8 cellular contexts compared by ENCODE assay signal in genomic region chr12:107685360-107686248, GRCh38. TPM values are rescaled to one million over a fixed set of nuclear protein-coding genes. Genes with fewer than 3 reads are reported as not detected.
DNase-seq lines count a peak whose midpoint lies in the region; ATAC-seq, FAIRE-seq and TF ChIP-seq lines count a peak whose summit lies in the region.

Gene PWP1 (plus strand): TSS chr12:107685799. CDS start chr12:107685900, 101 bp downstream.

- H2BK12ac ChIP-seq in trophoblast cell (ENCODE audit: low read length), result no peak within 1 kb of the TSS

- H2BK120ac ChIP-seq in trophoblast cell (ENCODE audit: insufficient read depth, low read length, poor library complexity), result peak within 1 kb of the TSS; percentile 74

- H2AFZ ChIP-seq in trophoblast cell (ENCODE audit: insufficient read depth, low read length, poor library complexity), result peak within 1 kb of the TSS; percentile 98

- no peak within 1 kb of the TSS for H3K23ac ChIP-seq in trophoblast cell (ENCODE audit: low read length)

- WGBS in trophoblast cell (ENCODE audit: extremely low coverage, insufficient coverage, insufficient read length), result no CpG with 5 or more reads among the region's 51 CpGs
- WGBS in tibial nerve, 2 donors, result 0 to 1% methylated on average over 32 to 51 of the region's 51 CpGs

- peak; percentile 85 to 97 for TF ChIP-seq EP300 in tibial nerve (IDR thresholded peaks at IDR 0.05)

- H3K4me1 ChIP-seq in adipocyte (ENCODE audit: control insufficient read depth, insufficient read depth, low read length), result peaks cover 16% of the 10 kb centered on the region
- H3K4me1 ChIP-seq in trophoblast cell (ENCODE audit: control insufficient read depth in 1 of 2, insufficient read depth in 2 of 2, low read length in 2 of 2), result peaks cover 3 to 5% of the 10 kb centered on the region in 2 experiments
- peaks cover 0 to 25% (median 11%) of the 10 kb centered on the region in 4 donors for H3K4me1 ChIP-seq in tibial nerve

- peak; percentile 91 for DNase-seq in GM12892 (ENCODE audit: insufficient read length)
- DNase-seq in NCI-H1436 treated with DMSO at 0.1 percent for 48 hours (lab: John Stamatoyannopoulos, UW), result peak; percentile 67
- peak; percentile 92 for DNase-seq in T follicular helper cell (ENCODE audit: low read depth)
- peak; percentile 99 for DNase-seq in adipocyte (ENCODE audit: low read depth)
- DNase-seq in cardiac septum (ENCODE audit: low spot score), result peak; percentile 97
- peak; percentile 99 to 100 for DNase-seq in trophoblast cell
- peak; percentile 89 to 95 for DNase-seq in tibial nerve (ENCODE audit: low spot score in 2 of 2)

- H4K91ac ChIP-seq in trophoblast cell (ENCODE audit: low read depth, low read length), result peak within 1 kb of the TSS; percentile 82

- peak within 1 kb of the TSS; percentile 89 for H4K12ac ChIP-seq in trophoblast cell (ENCODE audit: low read depth, low read length)

- peak in 1 of 5 experiments; percentile 52 for TF ChIP-seq CTCF in tibial nerve (IDR thresholded peaks at IDR 0.05)

- intact Hi-C loops in cardiac septum (cut with DNase I), result loop anchor here (5.0 to 10.0 kb wide), 2 partner anchors 77 to 829 kb away; partner anchors contain the start of genes FICD and PRDM4

- H3K36me3 ChIP-seq in adipocyte (ENCODE audit: control insufficient read depth, insufficient read depth, low read length, severe bottlenecking) (peaks cover 24% of the 10 kb centered on the region), trophoblast cell (ENCODE audit: control insufficient read depth in 1 of 2, insufficient read depth in 2 of 2, low read length in 2 of 2) (peaks cover 10 to 12% of the 10 kb centered on the region in 2 experiments), tibial nerve (peaks cover 2 to 25% (median 14%) of the 10 kb centered on the region in 3 donors)

- peak within 1 kb of the TSS; percentile 96 for H3K14ac ChIP-seq in trophoblast cell (ENCODE audit: low read length)

- peak within 1 kb of the TSS; percentile 95 for H3K4me3 ChIP-seq in adipocyte (ENCODE audit: low read length)
- peak within 1 kb of the TSS; percentile 96 for H3K4me3 ChIP-seq in trophoblast cell (ENCODE audit: low read depth, low read length)
- H3K4me3 ChIP-seq in tibial nerve, result peak within 1 kb of the TSS; percentile 52 to 97 (median 92)

- H3K79me2 ChIP-seq in trophoblast cell (ENCODE audit: control insufficient read depth, insufficient read depth, low read length, poor library complexity), result peaks cover 7% of the 10 kb centered on the region

- peak within 1 kb of the TSS; percentile 61 for H2AK5ac ChIP-seq in trophoblast cell (ENCODE audit: low read length)

- ATAC-seq in HG02840 (IDR thresholded peaks at IDR 0.05; ENCODE audit: low FRiP score, unreplicated experiment), result peak; percentile 89

- peak within 1 kb of the TSS; percentile 68 for H3K4me2 ChIP-seq in trophoblast cell (ENCODE audit: low read length)

- H3K18ac ChIP-seq in trophoblast cell (ENCODE audit: low read length), result peak within 1 kb of the TSS; percentile 95

- H3K27me3 ChIP-seq in adipocyte (replicated peaks; ENCODE audit: control insufficient read depth, insufficient read depth, low read length) (no peaks in the 10 kb centered on the region), trophoblast cell (ENCODE audit: insufficient read depth, low read length) (no peaks in the 10 kb centered on the region), tibial nerve (no peaks in the 10 kb centered on the region)

- H3K9me3 ChIP-seq in adipocyte (ENCODE audit: control insufficient read depth, low read length), result no peaks in the 10 kb centered on the region
- no peaks in the 10 kb centered on the region for H3K9me3 ChIP-seq in trophoblast cell (ENCODE audit: insufficient read depth, low read depth, low read length)
- no peaks in the 10 kb centered on the region for H3K9me3 ChIP-seq in tibial nerve

- H3K9ac ChIP-seq in adipocyte (ENCODE audit: low read length) (peak within 1 kb of the TSS; percentile 96), trophoblast cell (ENCODE audit: low read length) (peak within 1 kb of the TSS; percentile 79)

- H3K27ac ChIP-seq in trophoblast cell (ENCODE audit: low read depth, low read length) (no peak within 1 kb of the TSS), tibial nerve (peak within 1 kb of the TSS; percentile 18 to 90 (median 82))

- peak within 1 kb of the TSS; percentile 90 for H3K4ac ChIP-seq in trophoblast cell (ENCODE audit: low read depth, low read length)

- peak within 1 kb of the TSS; percentile 32 for H2BK5ac ChIP-seq in trophoblast cell (ENCODE audit: low read depth, low read length, poor library complexity)

- H3K79me1 ChIP-seq in trophoblast cell (ENCODE audit: low read length), result peaks cover 3% of the 10 kb centered on the region

- H4K8ac ChIP-seq in trophoblast cell (ENCODE audit: low read depth, low read length), result peak within 1 kb of the TSS; percentile 99

- TF ChIP-seq POLR2A in GM12892 (IDR thresholded peaks at IDR 0.05; ENCODE audit: low read depth, low read length), result peak; percentile 90
- peak; percentile 50 to 56 for TF ChIP-seq POLR2A in tibial nerve (IDR thresholded peaks at IDR 0.05)

- peak; percentile 69 for FAIRE-seq in GM12892 (lab: Jason Lieb, UNC)

RNA-seq across cellular contexts. Expression of gene PWP1, which starts in this region (rescaled TPM):
- polyA plus RNA-seq in GM12892 (2012; ENCODE audit: missing spikeins), result 50.0 TPM
- 13.5 TPM for total RNA-seq in cardiac septum
- polyA plus RNA-seq in trophoblast cell (2013), result 31.2 and 32.4 TPM in 2 replicates
- 100 to 1,000 TPM in 2 of 4 donors, 10 to 100 TPM in 2; 75.9 to 104 (median 92.0) TPM for total RNA-seq in tibial nerve
